ENCODE assay signal across 1 cellular context in genomic region chr5:1138445-1139207, GRCh38.
TF ChIP-seq lines count a peak whose summit lies in the region.

No MANE protein-coding gene starts in this region.

TF ChIP-seq in HepG2, 621 proteins besides CTCF, POLR2A, EP300 and RAD21 (continued from another document):
- TF ChIP-seq ZMAT3 (CRISPR knock-in tag; conservative IDR thresholded peaks at IDR 0.05) (0 out of 2 replicates have a peak, but pooled peaks have one; percentile 37), HNF4A (CRISPR knock-in tag; IDR thresholded peaks at IDR 0.05) (peak; percentile 77), ZBTB7B (CRISPR knock-in tag; IDR thresholded peaks at IDR 0.05) (no peak), MAX (IDR thresholded peaks at IDR 0.05) (no peak), ZNF224 (CRISPR knock-in tag; IDR thresholded peaks at IDR 0.05) (0 out of 2 replicates have a peak, but pooled peaks have one; percentile 25), PHF20 (CRISPR knock-in tag; IDR thresholded peaks at IDR 0.05) (peak; percentile 27; the same call in 1 of the 2 replicates), SALL1 (CRISPR knock-in tag; IDR thresholded peaks at IDR 0.05) (peak; percentile 33), POGZ (CRISPR knock-in tag; IDR thresholded peaks at IDR 0.05) (peak; percentile 64; the same call in 1 of the 2 replicates), POGK (CRISPR knock-in tag; conservative IDR thresholded peaks at IDR 0.05) (no peak), PHF21A (CRISPR knock-in tag; IDR thresholded peaks at IDR 0.05) (peak; percentile 70; the same call in 1 of the 2 replicates), TOPORS (CRISPR knock-in tag; IDR thresholded peaks at IDR 0.05) (peak; percentile 53; the same call in 1 of the 2 replicates), RARA (CRISPR knock-in tag; IDR thresholded peaks at IDR 0.05) (0 out of 2 replicates have a peak, but pooled peaks have one; percentile 12), NFE2L1 (CRISPR knock-in tag; IDR thresholded peaks at IDR 0.05; ENCODE audit: borderline replicate concordance) (no peak), LBX2 (CRISPR knock-in tag; IDR thresholded peaks at IDR 0.05; ENCODE audit: borderline replicate concordance) (no peak), TFAP4 (IDR thresholded peaks at IDR 0.05; ENCODE audit: borderline replicate concordance, low read depth) (peak; percentile 63; the same call in 1 of the 2 replicates), ZNF660 (CRISPR knock-in tag; IDR thresholded peaks at IDR 0.05; ENCODE audit: borderline replicate concordance, low read depth) (no peak), ZNF644 (CRISPR knock-in tag; IDR thresholded peaks at IDR 0.05; ENCODE audit: low read depth) (no peak), THYN1 (CRISPR knock-in tag; IDR thresholded peaks at IDR 0.05; ENCODE audit: borderline replicate concordance, low read depth) (no peak), KAT7 (CRISPR knock-in tag; IDR thresholded peaks at IDR 0.05; ENCODE audit: borderline replicate concordance) (no peak)
- TF ChIP-seq, protein P1, sequence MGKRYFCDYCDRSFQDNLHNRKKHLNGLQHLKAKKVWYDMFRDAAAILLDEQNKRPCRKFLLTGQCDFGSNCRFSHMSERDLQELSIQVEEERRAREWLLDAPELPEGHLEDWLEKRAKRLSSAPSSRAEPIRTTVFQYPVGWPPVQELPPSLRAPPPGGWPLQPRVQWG (CRISPR knock-in tag; IDR thresholded peaks at IDR 0.05; ENCODE audit: borderline replicate concordance, low read depth): no peak
- TF ChIP-seq, protein P2, sequence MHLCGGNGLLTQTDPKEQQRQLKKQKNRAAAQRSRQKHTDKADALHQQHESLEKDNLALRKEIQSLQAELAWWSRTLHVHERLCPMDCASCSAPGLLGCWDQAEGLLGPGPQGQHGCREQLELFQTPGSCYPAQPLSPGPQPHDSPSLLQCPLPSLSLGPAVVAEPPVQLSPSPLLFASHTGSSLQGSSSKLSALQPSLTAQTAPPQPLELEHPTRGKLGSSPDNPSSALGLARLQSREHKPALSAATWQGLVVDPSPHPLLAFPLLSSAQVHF (CRISPR knock-in tag; IDR thresholded peaks at IDR 0.05): no peak
